Comparison of ENCODE assay signal across 1 cellular context in genomic region chr2:4404363-4404762, GRCh38.
TF ChIP-seq lines count a peak whose summit lies in the region.

No MANE protein-coding gene starts in this region.

TF ChIP-seq in H1, 55 proteins besides CTCF, POLR2A, EP300 and RAD21 (continued from another document):
- TF ChIP-seq E2F6 (IDR thresholded peaks at IDR 0.05) = no peak
- TF ChIP-seq GABPA (IDR thresholded peaks at IDR 0.05; ENCODE audit: borderline replicate concordance, insufficient read depth, low read length) = no peak
- TF ChIP-seq EGR1 (IDR thresholded peaks at IDR 0.05; ENCODE audit: borderline replicate concordance, low read depth, low read length) = no peak
- no peak for TF ChIP-seq CREB1 (IDR thresholded peaks at IDR 0.05)
- no peak for TF ChIP-seq KDM1A (IDR thresholded peaks at IDR 0.05; ENCODE audit: borderline replicate concordance, low read length)
- no peak for TF ChIP-seq SUZ12 (IDR thresholded peaks at IDR 0.05; ENCODE audit: low read length)
- no peak for TF ChIP-seq KDM4A (IDR thresholded peaks at IDR 0.05; ENCODE audit: low read depth, low read length, severe bottlenecking)
- TF ChIP-seq SP1 (IDR thresholded peaks at IDR 0.05; ENCODE audit: low read depth, low read length) = no peak
- TF ChIP-seq RFX5 (IDR thresholded peaks at IDR 0.05; ENCODE audit: borderline replicate concordance, low read depth, low read length) = no peak
- no peak for TF ChIP-seq HDAC2 (IDR thresholded peaks at IDR 0.05; ENCODE audit: borderline replicate concordance in 1 of 2, low read depth in 2 of 2, low read length in 2 of 2)
- no peak for TF ChIP-seq SP2 (IDR thresholded peaks at IDR 0.05; ENCODE audit: low read length)
- TF ChIP-seq GTF2F1 (IDR thresholded peaks at IDR 0.05; ENCODE audit: borderline replicate concordance, low read depth, low read length) = no peak
- TF ChIP-seq BRCA1 (IDR thresholded peaks at IDR 0.05; ENCODE audit: low read depth, low read length) = no peak
- TF ChIP-seq ZNF274 (IDR thresholded peaks at IDR 0.05; ENCODE audit: borderline replicate concordance, extremely low read depth, low read length) = no peak
- TF ChIP-seq, protein P1, sequence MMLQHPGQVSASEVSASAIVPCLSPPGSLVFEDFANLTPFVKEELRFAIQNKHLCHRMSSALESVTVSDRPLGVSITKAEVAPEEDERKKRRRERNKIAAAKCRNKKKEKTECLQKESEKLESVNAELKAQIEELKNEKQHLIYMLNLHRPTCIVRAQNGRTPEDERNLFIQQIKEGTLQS (IDR thresholded peaks at IDR 0.05; ENCODE audit: insufficient read depth, low read depth, low read length) = no peak
- no peak for TF ChIP-seq TAF1 (IDR thresholded peaks at IDR 0.05; ENCODE audit: low read depth, low read length)
- no peak for TF ChIP-seq HDAC6 (IDR thresholded peaks at IDR 0.05; ENCODE audit: low read depth, low read length)
- TF ChIP-seq TCF12 (IDR thresholded peaks at IDR 0.05; ENCODE audit: low read depth, low read length) = no peak
- TF ChIP-seq JUN (IDR thresholded peaks at IDR 0.05; ENCODE audit: low read depth, low read length) = no peak
TF ChIP-seq in H1: peak in this region for 0.
